8 cellular contexts compared by ENCODE assay signal in the genomic region with DNA sequence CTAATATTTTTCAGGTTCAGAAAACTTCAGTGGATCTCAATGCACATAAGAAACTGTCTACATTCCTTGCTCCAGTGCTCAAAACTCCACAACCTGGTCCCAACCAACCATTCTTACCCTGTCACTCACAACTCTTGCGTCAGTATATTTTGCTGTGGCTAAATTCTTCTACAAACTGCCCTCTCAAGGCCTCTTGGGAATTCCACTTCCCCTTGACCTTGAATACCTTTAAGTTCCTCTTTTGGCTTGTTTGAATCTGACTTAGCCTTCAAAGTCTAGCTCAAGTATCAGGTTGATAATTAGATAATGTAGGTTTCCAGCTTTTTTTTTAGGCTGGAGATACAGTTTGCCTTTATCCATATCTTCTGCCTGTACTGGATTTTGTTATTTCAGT.
DNase-seq lines count a peak whose midpoint lies in the region; ATAC-seq and TF ChIP-seq lines count a peak whose summit lies in the region.

No MANE protein-coding gene starts in this region.

- H4K20me1 ChIP-seq in mammary epithelial cell (ENCODE audit: insufficient read depth, low read length): no peaks in the 10 kb centered on the region

- no peak for TF ChIP-seq EP300 in suprapubic skin (IDR thresholded peaks at IDR 0.05)

- H3K9ac ChIP-seq in mammary epithelial cell (ENCODE audit: insufficient read depth, low read length): no peak overlapping the region

- TF ChIP-seq CTCF in HL-60 (IDR thresholded peaks at IDR 0.05; ENCODE audit: insufficient read depth, low read length) (no peak), fibroblast of pulmonary artery (IDR thresholded peaks at IDR 0.05; ENCODE audit: low read length, missing control alignments) (no peak), mammary epithelial cell (conservative IDR thresholded peaks at IDR 0.05 in 1 of 2, IDR thresholded peaks at IDR 0.05 in 1 of 2; ENCODE audit: extremely low read depth in 1 of 2, insufficient read depth in 1 of 2, low read depth in 1 of 2, low read length in 2 of 2) (no peak), suprapubic skin (IDR thresholded peaks at IDR 0.05) (no peak)

- H3K27ac ChIP-seq in HL-60 (replicated peaks): no peak overlapping the region
- no peak overlapping the region for H3K27ac ChIP-seq in mammary epithelial cell (ENCODE audit: insufficient read depth, low read depth, low read length)
- no peak overlapping the region for H3K27ac ChIP-seq in suprapubic skin

- ATAC-seq in GM18499 (IDR thresholded peaks at IDR 0.05; ENCODE audit: insufficient read depth, unreplicated experiment) (peak; percentile 33), GM21737 (IDR thresholded peaks at IDR 0.05; ENCODE audit: unreplicated experiment) (peak; percentile 58)

- in situ Hi-C loops in mammary epithelial cell (cut with MboI; ENCODE audit: low sequenced_read_pairs in 2 of 2): no loop called here

- 92% methylated on average over 1 of the region's 1 CpG for WGBS in mammary epithelial cell (ENCODE audit: low coverage, missing lambda C conversion rate)
- 73% methylated on average over 1 of the region's 1 CpG for WGBS in suprapubic skin

- BruUV-seq in mammary epithelial cell (replicated peaks; lab: Mats Ljungman, UMichigan): no TSS peak

- CTCF ChIA-PET in mammary epithelial cell (lab: Charles Lee; ENCODE audit: low non-redundant PET): no interaction called here

- H2AFZ ChIP-seq in mammary epithelial cell (ENCODE audit: low read depth, low read length): no peak overlapping the region

- no peaks in the 10 kb centered on the region for H3K79me2 ChIP-seq in mammary epithelial cell (ENCODE audit: insufficient read depth, low read length)

- no peak for TF ChIP-seq POLR2A in suprapubic skin (IDR thresholded peaks at IDR 0.05)

- no peak overlapping the region for H3K4me2 ChIP-seq in mammary epithelial cell (ENCODE audit: insufficient read depth, low read depth, low read length)

- no peaks in the 10 kb centered on the region for H3K27me3 ChIP-seq in HL-60 (ENCODE audit: insufficient read depth, poor library complexity, severe bottlenecking)
- H3K27me3 ChIP-seq in mammary epithelial cell (ENCODE audit: insufficient read depth, low read length): no peaks in the 10 kb centered on the region
- no peaks in the 10 kb centered on the region for H3K27me3 ChIP-seq in suprapubic skin

- dilution Hi-C loops in mammary epithelial cell (cut with HindIII; ENCODE audit: low sequenced_read_pairs): no loop called here

- H3K9me3 ChIP-seq in mammary epithelial cell (replicated peaks; ENCODE audit: insufficient read depth, low read length) (no peaks in the 10 kb centered on the region), suprapubic skin (no peaks in the 10 kb centered on the region)

- intact Hi-C loops in mammary epithelial cell (cut with micrococcal nuclease): no loop called here

- DNase-seq in HL-60 (ENCODE audit: low read depth in 1 of 2, low spot score in 1 of 2) (peak; percentile 31 to 69), fibroblast of pulmonary artery (ENCODE audit: low read depth) (peak; percentile 40), mammary epithelial cell (no peak), suprapubic skin (ENCODE audit: low spot score in 2 of 2) (no peak), pons (ENCODE audit: low spot score) (no peak)
- no peak for DNase-seq in activated effector memory CD4-positive, alpha-beta T cell treated with Interleukin-2 at 50 U/mL for 16 hours

- H3K4me1 ChIP-seq in mammary epithelial cell (ENCODE audit: insufficient read depth, low read length) (no peaks in the 10 kb centered on the region), suprapubic skin (no peaks in the 10 kb centered on the region)

- no peaks in the 10 kb centered on the region for H3K36me3 ChIP-seq in mammary epithelial cell (ENCODE audit: insufficient read depth, low read length)
- H3K36me3 ChIP-seq in suprapubic skin: no peaks in the 10 kb centered on the region

- H3K4me3 ChIP-seq in HL-60 (replicated peaks; ENCODE audit: insufficient read depth, low read length) (no peak overlapping the region), fibroblast of pulmonary artery (replicated peaks; ENCODE audit: low read depth, low read length) (no peak overlapping the region), mammary epithelial cell (replicated peaks in 1 of 3; ENCODE audit: insufficient read depth in 1 of 3, low read depth in 2 of 3, low read length in 3 of 3) (no peak overlapping the region), suprapubic skin (no peak overlapping the region)

Comparison
In these comparisons a context has a peak if more than half of its experiments do, and no peak if none do; other contexts are left out.
1. DNase-seq: peak in HL-60 (2 of 2) and fibroblast of pulmonary artery (single experiment); none in mammary epithelial cell (single experiment), suprapubic skin (0 of 2), pons (single experiment) and activated effector memory CD4-positive, alpha-beta T cell treated with Interleukin-2 at 50 U/mL for 16 hours (single experiment).